In genomic region chr2:20635096-20635475, GRCh38 we compare ENCODE assay signal across 11 cellular contexts. TPM values are rescaled to one million over a fixed set of nuclear protein-coding genes. Genes with fewer than 3 reads are reported as not detected.
A peak's percentile ranks its signal among the peaks of the same experiment; 100 is the strongest.
DNase-seq lines count a peak whose midpoint lies in the region; FAIRE-seq and TF ChIP-seq lines count a peak whose summit lies in the region.
"Had no signal": no experiment of that assay in that cellular context is flagged by ENCODE, and none has a peak within 500 bp of the region (broad histone marks: within the 10 kb centered on the region; RNA-seq: fewer than 3 reads in every experiment).

No MANE protein-coding gene starts in this region.

- no peak overlapping the region for H3K4me3 ChIP-seq in astrocyte (ENCODE audit: insufficient read depth, low read depth, low read length)
- H3K4me3 ChIP-seq in transverse colon: no peak overlapping the region
- H3K4me3 ChIP-seq: MG63 had no signal

- H3K27me3 Mint-ChIP-seq in astrocyte (ENCODE audit: low read depth, unreplicated experiment): no peaks in the 10 kb centered on the region
- H3K27me3 Mint-ChIP-seq in activated naive CD4-positive, alpha-beta T cell treated with anti-CD3 and anti-CD28 coated beads, Interleukin-2, amount 10 ng/mL, durations not matched to agents 7 days and 5 days: no peaks in the 10 kb centered on the region
- H3K27me3 Mint-ChIP-seq in activated CD4-positive, alpha-beta T cell treated with anti-CD3 and anti-CD28 coated beads, Interleukin-2, amount 10 ng/mL, durations not matched to agents 7 days and 5 days: no peaks in the 10 kb centered on the region
- H3K27me3 Mint-ChIP-seq: activated naive CD8-positive, alpha-beta T cell treated with anti-CD3 and anti-CD28 coated beads, Interleukin-2, amount 10 ng/mL, durations not matched to agents 7 days and 5 days; naive thymus-derived CD4-positive, alpha-beta T cell had no signal

- peak; percentile 10 for DNase-seq in NCI-H82 (lab: John Stamatoyannopoulos, UW)
- DNase-seq in NCI-H82 treated with DMSO at 0.1 percent for 48 hours (lab: John Stamatoyannopoulos, UW; ENCODE audit: unreplicated experiment): no peak
- DNase-seq in astrocyte (ENCODE audit: low read depth): no peak
- peak; percentile 43 for DNase-seq in midbrain (lab: John Stamatoyannopoulos, UW)
- no peak for DNase-seq in transverse colon
- DNase-seq in activated naive CD4-positive, alpha-beta T cell treated with anti-CD3 and anti-CD28 coated beads, Interleukin-2, amount 10 ng/mL, durations not matched to agents 7 days and 5 days: no peak
- DNase-seq in activated CD4-positive, alpha-beta T cell treated with anti-CD3 and anti-CD28 coated beads, Interleukin-2, amount 10 ng/mL, durations not matched to agents 7 days and 5 days: no peak
- no peak for DNase-seq in NCI-H1436 (lab: John Stamatoyannopoulos, UW)

- in situ Hi-C loops in transverse colon (cut with MboI; ENCODE audit: low pct_ligation_motif_present in 1 of 4, low pct_unique_long_range_greater_than_20kb in 1 of 4, low sequenced_read_pairs in 3 of 4): loop anchor here in 3 of 4 donors (10.0 to 25.0 kb wide), 3 partner anchors 198 to 748 kb away; partner anchors contain the start of gene RHOB (in 1 of the 3)

- H4K20me1 ChIP-seq in astrocyte (ENCODE audit: insufficient read depth, low read length): peaks cover 4% of the 10 kb centered on the region

- peaks cover 1% of the 10 kb centered on the region for H3K27me3 ChIP-seq in astrocyte (ENCODE audit: insufficient read depth, low read length)
- H3K27me3 ChIP-seq in transverse colon: no peaks in the 10 kb centered on the region
- H3K27me3 ChIP-seq: MG63 had no signal

- H3K36me3 ChIP-seq in astrocyte (ENCODE audit: insufficient read depth, low read length) (no peaks in the 10 kb centered on the region), transverse colon (no peaks in the 10 kb centered on the region)
- H3K36me3 ChIP-seq: MG63 had no signal

- H3K27ac ChIP-seq in astrocyte (ENCODE audit: low read depth, low read length): no peak overlapping the region
- H3K27ac ChIP-seq in transverse colon: peak overlapping the region; percentile 64 to 88 (median 85)

- CTCF ChIA-PET in activated naive CD4-positive, alpha-beta T cell treated with anti-CD3 and anti-CD28 coated beads, Interleukin-2, amount 10 ng/mL, durations not matched to agents 7 days and 5 days (lab: Charles Lee): interaction anchor here (0.8 to 3.2 kb wide), 11 partner anchors 16 to 224 kb away, joined by 3 to 29 read pairs (median 5); partner anchors contain the start of genes HS1BP3 and RHOB
- CTCF ChIA-PET in activated CD4-positive, alpha-beta T cell treated with anti-CD3 and anti-CD28 coated beads, Interleukin-2, amount 10 ng/mL, durations not matched to agents 7 days and 5 days (lab: Charles Lee): interaction anchor here (0.8 to 2.1 kb wide), 7 partner anchors 16 to 221 kb away, joined by 3 to 11 read pairs (median 4); partner anchors contain the start of genes HS1BP3 and RHOB

- intact Hi-C loops in transverse colon (cut with DNase I; ENCODE audit: low total_unique reads): no loop called here

- POLR2A ChIA-PET in activated CD4-positive, alpha-beta T cell treated with anti-CD3 and anti-CD28 coated beads, Interleukin-2, amount 10 ng/mL, durations not matched to agents 7 days and 5 days (lab: Charles Lee): no interaction called here

- no peak overlapping the region for H3K27ac Mint-ChIP-seq in astrocyte (ENCODE audit: unreplicated experiment)
- no peak overlapping the region for H3K27ac Mint-ChIP-seq in activated naive CD4-positive, alpha-beta T cell treated with anti-CD3 and anti-CD28 coated beads, Interleukin-2, amount 10 ng/mL, durations not matched to agents 7 days and 5 days
- H3K27ac Mint-ChIP-seq in activated CD4-positive, alpha-beta T cell treated with anti-CD3 and anti-CD28 coated beads, Interleukin-2, amount 10 ng/mL, durations not matched to agents 7 days and 5 days: no peak overlapping the region
- H3K27ac Mint-ChIP-seq: activated naive CD8-positive, alpha-beta T cell treated with anti-CD3 and anti-CD28 coated beads, Interleukin-2, amount 10 ng/mL, durations not matched to agents 7 days and 5 days had no signal

- H3K4me1 ChIP-seq in astrocyte (ENCODE audit: insufficient read depth, low read length) (peaks cover 20% of the 10 kb centered on the region), transverse colon (peaks cover 25 to 36% (median 29%) of the 10 kb centered on the region in 4 donors)

- H3K79me2 ChIP-seq in astrocyte (ENCODE audit: insufficient read depth, low read length): no peaks in the 10 kb centered on the region

- peaks cover 13% of the 10 kb centered on the region for H3K4me1 Mint-ChIP-seq in astrocyte (ENCODE audit: low read depth, unreplicated experiment)
- peaks cover 4% of the 10 kb centered on the region for H3K4me1 Mint-ChIP-seq in activated naive CD4-positive, alpha-beta T cell treated with anti-CD3 and anti-CD28 coated beads, Interleukin-2, amount 10 ng/mL, durations not matched to agents 7 days and 5 days
- no peaks in the 10 kb centered on the region for H3K4me1 Mint-ChIP-seq in activated CD4-positive, alpha-beta T cell treated with anti-CD3 and anti-CD28 coated beads, Interleukin-2, amount 10 ng/mL, durations not matched to agents 7 days and 5 days

- WGBS in transverse colon (ENCODE audit: low coverage in 1 of 2), 2 donors: 51 to 66% methylated on average over 4 to 5 of the region's 5 CpGs

- no peak for TF ChIP-seq POLR2A in transverse colon (IDR thresholded peaks at IDR 0.05)

- TF ChIP-seq CTCF in astrocyte (IDR thresholded peaks at IDR 0.05; ENCODE audit: insufficient read depth, low read depth, low read length) (no peak), transverse colon (IDR thresholded peaks at IDR 0.05) (no peak)

- TF ChIP-seq EP300 in transverse colon (IDR thresholded peaks at IDR 0.05; ENCODE audit: low read depth): no peak

- H3K36me3 Mint-ChIP-seq in astrocyte (ENCODE audit: low read depth, unreplicated experiment): peaks cover 10% of the 10 kb centered on the region
- H3K36me3 Mint-ChIP-seq in activated naive CD4-positive, alpha-beta T cell treated with anti-CD3 and anti-CD28 coated beads, Interleukin-2, amount 10 ng/mL, durations not matched to agents 7 days and 5 days: peaks cover 2% of the 10 kb centered on the region
- no peaks in the 10 kb centered on the region for H3K36me3 Mint-ChIP-seq in activated CD4-positive, alpha-beta T cell treated with anti-CD3 and anti-CD28 coated beads, Interleukin-2, amount 10 ng/mL, durations not matched to agents 7 days and 5 days (ENCODE audit: low read depth)
- H3K36me3 Mint-ChIP-seq: activated naive CD8-positive, alpha-beta T cell treated with anti-CD3 and anti-CD28 coated beads, Interleukin-2, amount 10 ng/mL, durations not matched to agents 7 days and 5 days had no signal

- no peak overlapping the region for H3K4me3 Mint-ChIP-seq in astrocyte (ENCODE audit: unreplicated experiment)
- H3K4me3 Mint-ChIP-seq in activated naive CD4-positive, alpha-beta T cell treated with anti-CD3 and anti-CD28 coated beads, Interleukin-2, amount 10 ng/mL, durations not matched to agents 7 days and 5 days: no peak overlapping the region
- no peak overlapping the region for H3K4me3 Mint-ChIP-seq in activated CD4-positive, alpha-beta T cell treated with anti-CD3 and anti-CD28 coated beads, Interleukin-2, amount 10 ng/mL, durations not matched to agents 7 days and 5 days
- H3K4me3 Mint-ChIP-seq: activated naive CD8-positive, alpha-beta T cell treated with anti-CD3 and anti-CD28 coated beads, Interleukin-2, amount 10 ng/mL, durations not matched to agents 7 days and 5 days; naive thymus-derived CD4-positive, alpha-beta T cell had no signal

- no peak overlapping the region for H3K4me2 ChIP-seq in astrocyte (ENCODE audit: low read length)

- no peak for FAIRE-seq in astrocyte (lab: Jason Lieb, UNC)

- H3K9me3 Mint-ChIP-seq in astrocyte (ENCODE audit: unreplicated experiment): no peaks in the 10 kb centered on the region
- no peaks in the 10 kb centered on the region for H3K9me3 Mint-ChIP-seq in activated naive CD4-positive, alpha-beta T cell treated with anti-CD3 and anti-CD28 coated beads, Interleukin-2, amount 10 ng/mL, durations not matched to agents 7 days and 5 days
- H3K9me3 Mint-ChIP-seq in activated CD4-positive, alpha-beta T cell treated with anti-CD3 and anti-CD28 coated beads, Interleukin-2, amount 10 ng/mL, durations not matched to agents 7 days and 5 days: no peaks in the 10 kb centered on the region
- H3K9me3 Mint-ChIP-seq: activated naive CD8-positive, alpha-beta T cell treated with anti-CD3 and anti-CD28 coated beads, Interleukin-2, amount 10 ng/mL, durations not matched to agents 7 days and 5 days; naive thymus-derived CD4-positive, alpha-beta T cell had no signal

- H2AFZ ChIP-seq in astrocyte (ENCODE audit: low read depth, low read length): no peak overlapping the region

- H3K9me3 ChIP-seq in astrocyte (ENCODE audit: insufficient read depth, low read depth, low read length) (no peaks in the 10 kb centered on the region), transverse colon (no peaks in the 10 kb centered on the region)
- H3K9me3 ChIP-seq: MG63 had no signal

- H3K9ac ChIP-seq in astrocyte (ENCODE audit: low read length): peak overlapping the region; percentile 65

RNA-seq across cellular contexts. Expression of gene HS1BP3, which starts 15.8 kb away (rescaled TPM):
- total RNA-seq in astrocyte: 20.7 and 21.0 TPM in 2 replicates
- 10 to 100 TPM; 29.5 to 44.2 (median 33.1) TPM for total RNA-seq in transverse colon
- 10 to 100 TPM; 14.1 to 14.4 TPM for total RNA-seq in activated CD4-positive, alpha-beta T cell treated with anti-CD3 and anti-CD28 coated beads, Interleukin-2, amount 10 ng/mL, durations not matched to agents 7 days and 5 days

RNA-seq across cellular contexts. Expression of gene GDF7, which starts 31.9 kb away (rescaled TPM):
- total RNA-seq in astrocyte: 0.91 and 1.9 TPM in 2 replicates
- total RNA-seq in transverse colon: 1 to 10 TPM in 1 of 4 donors, under 1 TPM in 3; 0.20 to 1.1 (median 0.58) TPM
- total RNA-seq in activated CD4-positive, alpha-beta T cell treated with anti-CD3 and anti-CD28 coated beads, Interleukin-2, amount 10 ng/mL, durations not matched to agents 7 days and 5 days: not detected
- total RNA-seq: activated naive CD8-positive, alpha-beta T cell treated with anti-CD3 and anti-CD28 coated beads, Interleukin-2, amount 10 ng/mL, durations not matched to agents 7 days and 5 days had no signal

Comparison
In these comparisons a context has a peak if more than half of its experiments do, and no peak if none do; other contexts are left out.
1. DNase-seq: peak in NCI-H82 (single experiment) and midbrain (single experiment); none in NCI-H82 treated with DMSO at 0.1 percent for 48 hours (single experiment), astrocyte (single experiment), transverse colon (single experiment), activated naive CD4-positive, alpha-beta T cell treated with anti-CD3 and anti-CD28 coated beads, Interleukin-2, amount 10 ng/mL, durations not matched to agents 7 days and 5 days (single experiment), activated CD4-positive, alpha-beta T cell treated with anti-CD3 and anti-CD28 coated beads, Interleukin-2, amount 10 ng/mL, durations not matched to agents 7 days and 5 days (single experiment) and NCI-H1436 (single experiment).